In genomic region chr12:48716493-48717251, GRCh38 we compare ENCODE assay signal across 8 cellular contexts. TPM values are rescaled to one million over a fixed set of nuclear protein-coding genes. Genes with fewer than 3 reads are reported as not detected.
DNase-seq lines count a peak whose midpoint lies in the region; ATAC-seq and TF ChIP-seq lines count a peak whose summit lies in the region.

TSS of gene CCNT1 (minus strand) at chr12:48716707. CDS start at chr12:48716675, 32 bp downstream.

- peak within 1 kb of the TSS; percentile 98 for H3K4me3 ChIP-seq in CD4-positive, CD25-positive, alpha-beta regulatory T cell (ENCODE audit: low read depth, low read length)
- H3K4me3 ChIP-seq in left lung, result peak within 1 kb of the TSS; percentile 65 to 71

- peak in 1 of 2 donors; percentile 27 for TF ChIP-seq CTCF in left lung (IDR thresholded peaks at IDR 0.05)

- no peaks in the 10 kb centered on the region for H3K27me3 Mint-ChIP-seq in CD4-positive, CD25-positive, alpha-beta regulatory T cell
- peaks cover 3% of the 10 kb centered on the region for H3K27me3 Mint-ChIP-seq in dendritic cell treated with granulocyte-macrophage colony-stimulating factor and Interleukin-4, amounts not matched to agents 40 ng/mL and 50 ng/mL, for 4 days

- H3K9me3 Mint-ChIP-seq in CD4-positive, CD25-positive, alpha-beta regulatory T cell, result peaks cover 0 to 17% (median 4%) of the 10 kb centered on the region in 7 donors
- H3K9me3 Mint-ChIP-seq in dendritic cell treated with granulocyte-macrophage colony-stimulating factor and Interleukin-4, amounts not matched to agents 40 ng/mL and 50 ng/mL, for 4 days, result peaks cover 25% of the 10 kb centered on the region

- intact Hi-C loops in dendritic cell treated with granulocyte-macrophage colony-stimulating factor and Interleukin-4, amounts not matched to agents 40 ng/mL and 50 ng/mL, for 4 days (cut with micrococcal nuclease), result loop anchor here (1.0 to 10.0 kb wide), 2 partner anchors 34 to 612 kb away; partner anchors contain the start of genes KANSL2 and SENP1
- intact Hi-C loops in left lung (cut with DNase I), result no loop called here

- peaks cover 27% of the 10 kb centered on the region for H3K36me3 ChIP-seq in CD4-positive, CD25-positive, alpha-beta regulatory T cell (ENCODE audit: control insufficient read depth, insufficient read depth, low read length)
- peaks cover 0 to 34% of the 10 kb centered on the region in 2 donors for H3K36me3 ChIP-seq in left lung

- H3K27me3 ChIP-seq in CD4-positive, CD25-positive, alpha-beta regulatory T cell (ENCODE audit: control insufficient read depth, insufficient read depth, low read length), result no peaks in the 10 kb centered on the region
- H3K27me3 ChIP-seq in left lung, result no peaks in the 10 kb centered on the region

- peak within 1 kb of the TSS; percentile 89 to 95 (median 92) for H3K4me3 Mint-ChIP-seq in CD4-positive, CD25-positive, alpha-beta regulatory T cell
- peak within 1 kb of the TSS; percentile 93 for H3K4me3 Mint-ChIP-seq in dendritic cell treated with granulocyte-macrophage colony-stimulating factor and Interleukin-4, amounts not matched to agents 40 ng/mL and 50 ng/mL, for 4 days

- peaks cover 11 to 13% of the 10 kb centered on the region in 2 experiments for H3K9me3 ChIP-seq in CD4-positive, CD25-positive, alpha-beta regulatory T cell (ENCODE audit: control insufficient read depth in 2 of 2, low read length in 2 of 2)
- peaks cover 0 to 17% of the 10 kb centered on the region in 2 donors for H3K9me3 ChIP-seq in left lung

- DNase-seq in CD4-positive, CD25-positive, alpha-beta regulatory T cell, result peak; percentile 98 to 100 (median 99)
- DNase-seq in NCI-H774 (lab: John Stamatoyannopoulos, UW) (peak; percentile 100), left lung (peak; percentile 99)
- DNase-seq in activated CD4-positive, alpha-beta T cell treated with anti-CD3 and anti-CD28 coated beads, Interleukin-2, amount 50 U/mL, for 4 hours, result peak; percentile 98 to 99
- DNase-seq in stimulated activated CD4-positive, alpha-beta T cell treated with anti-CD3 and anti-CD28 coated beads, Interleukin-2, amount 100 ng/mL, for 48 hours, result peak; percentile 98

- ATAC-seq in CD4-positive, CD25-positive, alpha-beta regulatory T cell (ENCODE audit: low read depth in 2 of 2), result peak; percentile 94 to 96
- ATAC-seq in GM19397 (IDR thresholded peaks at IDR 0.05; ENCODE audit: unreplicated experiment) (peak; percentile 98), HG03571 (IDR thresholded peaks at IDR 0.05; ENCODE audit: unreplicated experiment) (peak; percentile 97), left lung (peak; percentile 97)

- peaks cover 26% of the 10 kb centered on the region for H3K36me3 Mint-ChIP-seq in CD4-positive, CD25-positive, alpha-beta regulatory T cell
- H3K36me3 Mint-ChIP-seq in dendritic cell treated with granulocyte-macrophage colony-stimulating factor and Interleukin-4, amounts not matched to agents 40 ng/mL and 50 ng/mL, for 4 days (ENCODE audit: low read depth), result peaks cover 56% of the 10 kb centered on the region

- peak within 1 kb of the TSS; percentile 96 to 99 (median 97) for H3K27ac Mint-ChIP-seq in CD4-positive, CD25-positive, alpha-beta regulatory T cell
- peak within 1 kb of the TSS; percentile 98 for H3K27ac Mint-ChIP-seq in dendritic cell treated with granulocyte-macrophage colony-stimulating factor and Interleukin-4, amounts not matched to agents 40 ng/mL and 50 ng/mL, for 4 days

- peaks cover 41% of the 10 kb centered on the region for H3K4me1 ChIP-seq in CD4-positive, CD25-positive, alpha-beta regulatory T cell (ENCODE audit: control insufficient read depth, insufficient read depth, low read length, poor library complexity, severe bottlenecking)
- peaks cover 12 to 47% of the 10 kb centered on the region in 2 donors for H3K4me1 ChIP-seq in left lung

- peaks cover 6 to 55% (median 26%) of the 10 kb centered on the region in 4 donors for H3K4me1 Mint-ChIP-seq in CD4-positive, CD25-positive, alpha-beta regulatory T cell
- peaks cover 32% of the 10 kb centered on the region for H3K4me1 Mint-ChIP-seq in dendritic cell treated with granulocyte-macrophage colony-stimulating factor and Interleukin-4, amounts not matched to agents 40 ng/mL and 50 ng/mL, for 4 days (ENCODE audit: low read depth)

- peak within 1 kb of the TSS; percentile 99 for H3K27ac ChIP-seq in CD4-positive, CD25-positive, alpha-beta regulatory T cell (ENCODE audit: insufficient read depth, low read length, poor library complexity, severe bottlenecking)
- H3K27ac ChIP-seq in left lung, result peak within 1 kb of the TSS; percentile 89 to 97

RNA-seq across cellular contexts. Expression of gene CCNT1, which starts in this region (rescaled TPM):
- 117 TPM for total RNA-seq in CD4-positive, CD25-positive, alpha-beta regulatory T cell
- polyA plus RNA-seq in CD4-positive, CD25-positive, alpha-beta regulatory T cell, result 10 to 100 TPM; 11.4 to 21.0 (median 16.1) TPM
- total RNA-seq in left lung, result 10 to 100 TPM; 28.7 to 36.2 TPM

Comparison
In these comparisons a context has a peak if more than half of its experiments do, and no peak if none do; other contexts are left out.
1. Peak in every context shown above with its lines: DNase-seq, ATAC-seq, H3K4me3 ChIP-seq and H3K27ac ChIP-seq.